17 cellular contexts compared by ENCODE assay signal in genomic region chr15:101689901-101690300, GRCh38. TPM values are rescaled to one million over a fixed set of nuclear protein-coding genes. Genes with fewer than 3 reads are reported as not detected.
A peak's percentile ranks its signal among the peaks of the same experiment; 100 is the strongest.
DNase-seq lines count a peak whose midpoint lies in the region; ATAC-seq, FAIRE-seq and TF ChIP-seq lines count a peak whose summit lies in the region.
"Had no signal": no experiment of that assay in that cellular context is flagged by ENCODE, and none has a peak within 500 bp of the region (broad histone marks: within the 10 kb centered on the region; RNA-seq: fewer than 3 reads in every experiment).

No MANE protein-coding gene starts in this region.

- peaks cover 0 to 2% of the 10 kb centered on the region in 2 experiments for H3K36me3 ChIP-seq in endothelial cell of umbilical vein (ENCODE audit: control insufficient read depth in 2 of 2, extremely low read depth in 1 of 2, insufficient read depth in 2 of 2, low read length in 2 of 2)

- H3K9ac ChIP-seq in endothelial cell of umbilical vein (replicated peaks; ENCODE audit: extremely low read depth, insufficient read depth, low read length), result no peak overlapping the region

- H3K4me2 ChIP-seq in endothelial cell of umbilical vein (ENCODE audit: insufficient read depth, low read length), result no peak overlapping the region

- no peaks in the 10 kb centered on the region for H3K4me1 ChIP-seq in endothelial cell of umbilical vein (ENCODE audit: control insufficient read depth, extremely low read depth, insufficient read depth, low read length)
- H3K4me1 ChIP-seq: pancreas had no signal

- H3K27me3 ChIP-seq in endothelial cell of umbilical vein (ENCODE audit: control insufficient read depth in 2 of 2, insufficient read depth in 2 of 2, low read length in 2 of 2), result no peaks in the 10 kb centered on the region
- H3K27me3 ChIP-seq: pancreas, vagina had no signal

- no peaks in the 10 kb centered on the region for H3K9me1 ChIP-seq in endothelial cell of umbilical vein (replicated peaks; ENCODE audit: control insufficient read depth, extremely low read depth, insufficient read depth, low read length)

- no peak for TF ChIP-seq CTCF in endothelial cell of umbilical vein (IDR thresholded peaks at IDR 0.05; ENCODE audit: extremely low read depth in 1 of 2, insufficient read depth in 1 of 2, low read depth in 1 of 2, low read length in 2 of 2)

- ATAC-seq in HG03045 (IDR thresholded peaks at IDR 0.05; ENCODE audit: unreplicated experiment), result no peak
- ATAC-seq: pancreas had no signal

- H2AFZ ChIP-seq in endothelial cell of umbilical vein (ENCODE audit: low read depth, low read length), result no peak overlapping the region

- peak; percentile 14 for DNase-seq in activated naive CD4-positive, alpha-beta T cell treated with Interleukin-2 at 50 U/mL for 16 hours
- no peak for DNase-seq in activated naive CD4-positive, alpha-beta T cell treated with anti-CD3 and anti-CD28 coated beads, Interleukin-2, amount 10 ng/mL, durations not matched to agents 7 days and 5 days
- peak; percentile 30 for DNase-seq in RCC 7860 (ENCODE audit: low spot score)
- no peak for DNase-seq in endothelial cell of umbilical vein (ENCODE audit: low read depth, low spot score)
- DNase-seq in stimulated activated CD8-positive, alpha-beta memory T cell treated with anti-CD3 and anti-CD28 coated beads, Interleukin-15, amount 100 ng/mL, for 48 hours (ENCODE audit: low read depth in 2 of 2), result peak; percentile 18 to 29
- DNase-seq in retina, result no peak
- DNase-seq in AML-193 (lab: John Stamatoyannopoulos, UW), result no peak
- DNase-seq: DMS 273 treated with DMSO at 0.1 percent for 48 hours; effector CD8-positive, alpha-beta T cell; KBM-7; NCI-H2081; pancreas; SIG-M5 had no signal

- no peaks in the 10 kb centered on the region for H3K9me3 Mint-ChIP-seq in activated naive CD4-positive, alpha-beta T cell treated with anti-CD3 and anti-CD28 coated beads, Interleukin-2, amount 10 ng/mL, durations not matched to agents 7 days and 5 days
- H3K9me3 Mint-ChIP-seq: brain had no signal

- CTCF ChIA-PET in activated naive CD4-positive, alpha-beta T cell treated with anti-CD3 and anti-CD28 coated beads, Interleukin-2, amount 10 ng/mL, durations not matched to agents 7 days and 5 days (lab: Charles Lee), result no interaction called here
- CTCF ChIA-PET in endothelial cell of umbilical vein (lab: Charles Lee), result no interaction called here

- intact Hi-C loops in endothelial cell of umbilical vein (cut with micrococcal nuclease), result no loop called here

- H3K9me3 ChIP-seq in endothelial cell of umbilical vein (replicated peaks; ENCODE audit: control insufficient read depth, insufficient read depth, low read length), result no peaks in the 10 kb centered on the region
- H3K9me3 ChIP-seq: pancreas, vagina had no signal

- H3K27ac Mint-ChIP-seq in activated naive CD4-positive, alpha-beta T cell treated with anti-CD3 and anti-CD28 coated beads, Interleukin-2, amount 10 ng/mL, durations not matched to agents 7 days and 5 days, result no peak overlapping the region
- H3K27ac Mint-ChIP-seq: brain had no signal

- BruUV-seq in endothelial cell of umbilical vein (replicated peaks; lab: Mats Ljungman, UMichigan), result no TSS peak

- H3K4me1 Mint-ChIP-seq in activated naive CD4-positive, alpha-beta T cell treated with anti-CD3 and anti-CD28 coated beads, Interleukin-2, amount 10 ng/mL, durations not matched to agents 7 days and 5 days, result peaks cover 22% of the 10 kb centered on the region
- H3K4me1 Mint-ChIP-seq: brain had no signal

- H3K79me2 ChIP-seq in endothelial cell of umbilical vein (ENCODE audit: control insufficient read depth, insufficient read depth, low read length), result no peaks in the 10 kb centered on the region

- no peaks in the 10 kb centered on the region for H4K20me1 ChIP-seq in endothelial cell of umbilical vein (replicated peaks; ENCODE audit: control insufficient read depth, extremely low read depth, insufficient read depth, low read length)

- POLR2A ChIA-PET in endothelial cell of umbilical vein (lab: Charles Lee), result no interaction called here

- dilution Hi-C loops in endothelial cell of umbilical vein (cut with MboI; ENCODE audit: extremely low pct_ligation_motif_present, low sequenced_read_pairs), result no loop called here

- no peak for FAIRE-seq in RCC 7860 (lab: Jason Lieb, UNC)
- no peak for FAIRE-seq in endothelial cell of umbilical vein (lab: Jason Lieb, UNC)
- FAIRE-seq: islet of Langerhans, pancreas had no signal

- H3K4me3 ChIP-seq in endothelial cell of umbilical vein (replicated peaks in 1 of 3; ENCODE audit: insufficient read depth in 1 of 3, low read depth in 1 of 3, low read length in 3 of 3), result no peak overlapping the region
- H3K4me3 ChIP-seq: pancreas, vagina had no signal

- no peak overlapping the region for H3K27ac ChIP-seq in endothelial cell of umbilical vein (ENCODE audit: insufficient read depth, low read depth, low read length)
- H3K27ac ChIP-seq: pancreas, vagina had no signal

- H3K27me3 Mint-ChIP-seq in activated naive CD4-positive, alpha-beta T cell treated with anti-CD3 and anti-CD28 coated beads, Interleukin-2, amount 10 ng/mL, durations not matched to agents 7 days and 5 days, result no peaks in the 10 kb centered on the region
- H3K27me3 Mint-ChIP-seq: brain had no signal

- peaks cover 39% of the 10 kb centered on the region for H3K36me3 Mint-ChIP-seq in activated naive CD4-positive, alpha-beta T cell treated with anti-CD3 and anti-CD28 coated beads, Interleukin-2, amount 10 ng/mL, durations not matched to agents 7 days and 5 days

- no peak for TF ChIP-seq POLR2A in endothelial cell of umbilical vein (IDR thresholded peaks at IDR 0.05; ENCODE audit: low read depth, low read length)

- no peak overlapping the region for H3K4me3 Mint-ChIP-seq in activated naive CD4-positive, alpha-beta T cell treated with anti-CD3 and anti-CD28 coated beads, Interleukin-2, amount 10 ng/mL, durations not matched to agents 7 days and 5 days
- H3K4me3 Mint-ChIP-seq: brain had no signal

TF ChIP-seq in endothelial cell of umbilical vein, 7 proteins besides CTCF, POLR2A, EP300 and RAD21:
- TF ChIP-seq EZH2 (IDR thresholded peaks at IDR 0.05; ENCODE audit: borderline replicate concordance, low read depth, low read length, severe bottlenecking) (no peak), JUN (IDR thresholded peaks at IDR 0.05; ENCODE audit: borderline replicate concordance, insufficient read depth, insufficient read length, low read depth) (peak; percentile 41)
TF ChIP-seq in endothelial cell of umbilical vein: peak in this region for 1.

RNA-seq across cellular contexts. Expression of gene TARS3, which starts 34.4 kb away (rescaled TPM):
- total RNA-seq in endothelial cell of umbilical vein, result 7.7 and 8.2 TPM in 2 replicates
- 0.91 and 0.94 TPM in 2 replicates for polyA plus RNA-seq in endothelial cell of umbilical vein
- polyA plus RNA-seq in endothelial cell of umbilical vein (2011; cell fraction: cytosol; rRNA removed), result 1.6 and 2.0 TPM in 2 replicates
- 5.6 and 5.7 TPM in 2 replicates for polyA plus RNA-seq in endothelial cell of umbilical vein (2011; cell fraction: nucleus; rRNA removed)
- polyA plus RNA-seq in endothelial cell of umbilical vein (2012), result 4.2 and 4.6 TPM in 2 replicates
- 2.5 and 3.5 TPM in 2 replicates for polyA minus RNA-seq in endothelial cell of umbilical vein
- polyA minus RNA-seq in endothelial cell of umbilical vein (2011; cell fraction: cytosol; rRNA and poly(A)+ RNA removed), result 1.7 TPM
- 6.7 and 7.5 TPM in 2 replicates for polyA minus RNA-seq in endothelial cell of umbilical vein (2011; cell fraction: nucleus; rRNA and poly(A)+ RNA removed)

RNA-seq across cellular contexts. Expression of gene TM2D3, which starts 37.7 kb away (rescaled TPM):
- 34.3 and 36.7 TPM in 2 replicates for total RNA-seq in endothelial cell of umbilical vein
- 41.4 and 51.5 TPM in 2 replicates for polyA plus RNA-seq in endothelial cell of umbilical vein
- polyA plus RNA-seq in endothelial cell of umbilical vein (2011; cell fraction: cytosol; rRNA removed), result 31.8 and 35.9 TPM in 2 replicates
- 56.2 and 58.6 TPM in 2 replicates for polyA plus RNA-seq in endothelial cell of umbilical vein (2011; cell fraction: nucleus; rRNA removed)
- polyA plus RNA-seq in endothelial cell of umbilical vein (2012), result 38.5 and 41.4 TPM in 2 replicates
- 73.8 and 79.8 TPM in 2 replicates for polyA minus RNA-seq in endothelial cell of umbilical vein
- polyA minus RNA-seq in endothelial cell of umbilical vein (2011; cell fraction: cytosol; rRNA and poly(A)+ RNA removed), result 24.7 TPM
- polyA minus RNA-seq in endothelial cell of umbilical vein (2011; cell fraction: nucleus; rRNA and poly(A)+ RNA removed), result 99.7 and 106 TPM in 2 replicates

Comparison
In these comparisons a context has a peak if more than half of its experiments do, and no peak if none do; other contexts are left out.
1. DNase-seq: peak in activated naive CD4-positive, alpha-beta T cell treated with Interleukin-2 at 50 U/mL for 16 hours (single experiment), RCC 7860 (single experiment) and stimulated activated CD8-positive, alpha-beta memory T cell treated with anti-CD3 and anti-CD28 coated beads, Interleukin-15, amount 100 ng/mL, for 48 hours (2 of 2); none in activated naive CD4-positive, alpha-beta T cell treated with anti-CD3 and anti-CD28 coated beads, Interleukin-2, amount 10 ng/mL, durations not matched to agents 7 days and 5 days (single experiment), endothelial cell of umbilical vein (single experiment), retina (single experiment) and AML-193 (0 of 2).